Comparison of ENCODE assay signal across 9 cellular contexts in genomic region chr3:80733522-80734176, GRCh38.
DNase-seq lines count a peak whose midpoint lies in the region; ATAC-seq and TF ChIP-seq lines count a peak whose summit lies in the region.
"Had no signal": no experiment of that assay in that cellular context is flagged by ENCODE, and none has a peak within 500 bp of the region (broad histone marks: within the 10 kb centered on the region; RNA-seq: fewer than 3 reads in every experiment).

No MANE protein-coding gene starts in this region.

- no peak overlapping the region for H4K5ac ChIP-seq in IMR-90 (ENCODE audit: low read depth, low read length)

- no peak overlapping the region for H3K14ac ChIP-seq in IMR-90 (replicated peaks; ENCODE audit: low read depth, low read length)

- H3K4me3 ChIP-seq in IMR-90 (ENCODE audit: insufficient read depth, low read depth, low read length) (no peak overlapping the region), smooth muscle cell (peak overlapping the region; percentile 6), ascending aorta (no peak overlapping the region), esophagus muscularis mucosa (no peak overlapping the region)

- in situ Hi-C loops in IMR-90 (cut with MboI; ENCODE audit: low sequenced_read_pairs) = no loop called here

- TF ChIP-seq CTCF in IMR-90 (conservative IDR thresholded peaks at IDR 0.05; ENCODE audit: low read depth, low read length) (no peak), foreskin keratinocyte (conservative IDR thresholded peaks at IDR 0.05) (no peak), smooth muscle cell (IDR thresholded peaks at IDR 0.05; ENCODE audit: borderline replicate concordance, insufficient read depth, poor library complexity, severe bottlenecking) (no peak), ascending aorta (IDR thresholded peaks at IDR 0.05) (no peak), esophagus muscularis mucosa (IDR thresholded peaks at IDR 0.05) (no peak)

- H2AK5ac ChIP-seq in IMR-90 (ENCODE audit: low read depth, low read length) = no peak overlapping the region

- H3K18ac ChIP-seq in IMR-90 (ENCODE audit: low read depth, low read length) = no peak overlapping the region

- no peak overlapping the region for H3K4ac ChIP-seq in IMR-90 (ENCODE audit: low read depth, low read length)

- H3K23ac ChIP-seq in IMR-90 (ENCODE audit: low read depth, low read length) = no peak overlapping the region

- H4K8ac ChIP-seq in IMR-90 (ENCODE audit: low read depth in 2 of 2, low read length in 2 of 2) = no peak overlapping the region

- H4K91ac ChIP-seq in IMR-90 (ENCODE audit: insufficient read depth, low read depth, low read length) = no peak overlapping the region

- no peaks in the 10 kb centered on the region for H3K27me3 ChIP-seq in IMR-90 (ENCODE audit: control insufficient read depth, insufficient read depth, low read length)
- no peaks in the 10 kb centered on the region for H3K27me3 ChIP-seq in foreskin keratinocyte
- no peaks in the 10 kb centered on the region for H3K27me3 ChIP-seq in smooth muscle cell (ENCODE audit: low read depth)
- no peaks in the 10 kb centered on the region for H3K27me3 ChIP-seq in ascending aorta
- no peaks in the 10 kb centered on the region for H3K27me3 ChIP-seq in esophagus muscularis mucosa

- TF ChIP-seq POLR2A in IMR-90 (IDR thresholded peaks at IDR 0.05; ENCODE audit: low read depth, low read length) (no peak), esophagus muscularis mucosa (IDR thresholded peaks at IDR 0.05; ENCODE audit: low read depth) (no peak)

- dilution Hi-C loops in IMR-90 (cut with HindIII; ENCODE audit: low sequenced_read_pairs, unreplicated experiment) = no loop called here

- CTCF ChIA-PET in IMR-90 (lab: Yijun Ruan, JAX) = no interaction called here

- POLR2A ChIA-PET in IMR-90 (lab: Charles Lee; ENCODE audit: unreplicated experiment) = no interaction called here

- TF ChIP-seq RAD21 in IMR-90 (IDR thresholded peaks at IDR 0.05; ENCODE audit: low read length) = no peak

- WGBS in IMR-90 (ENCODE audit: extremely low coverage in 2 of 2, insufficient read length in 1 of 2), 2 experiments = no CpG with 5 or more reads among the region's 5 CpGs
- WGBS in smooth muscle cell (ENCODE audit: low lambda C conversion rate) = 46% methylated on average over 5 of the region's 5 CpGs
- 38% methylated on average over 5 of the region's 5 CpGs for WGBS in esophagus muscularis mucosa

- H2AFZ ChIP-seq in IMR-90 (replicated peaks; ENCODE audit: low read length, poor library complexity) (no peak overlapping the region), smooth muscle cell (ENCODE audit: low read depth) (peak overlapping the region; percentile 3)

- intact Hi-C loops in IMR-90 (cut with micrococcal nuclease) = no loop called here
- intact Hi-C loops in ascending aorta (cut with DNase I) = no loop called here
- intact Hi-C loops in esophagus muscularis mucosa (cut with DNase I) = no loop called here

- DNase-seq in IMR-90 (peak; percentile 46), UCSD-AML1 (lab: John Stamatoyannopoulos, UW; ENCODE audit: unreplicated experiment) (peak; percentile 26), foreskin keratinocyte (peak; percentile 8 to 39), smooth muscle cell (lab: John Stamatoyannopoulos, UW; ENCODE audit: unreplicated experiment) (no peak), ascending aorta (ENCODE audit: low spot score in 2 of 2) (no peak), esophagus muscularis mucosa (ENCODE audit: extremely low spot score) (no peak), AG08395 (ENCODE audit: low spot score) (no peak)
- DNase-seq: activated CD4-positive, alpha-beta T cell treated with anti-CD3 and anti-CD28 coated beads, Interleukin-2, amount 10 ng/mL, durations not matched to agents 7 days and 5 days had no signal

- H2BK120ac ChIP-seq in IMR-90 (ENCODE audit: low read depth, low read length) = no peak overlapping the region

- no peak overlapping the region for H2BK5ac ChIP-seq in IMR-90 (ENCODE audit: low read depth, low read length, poor library complexity, severe bottlenecking)

- H3K79me1 ChIP-seq in IMR-90 (ENCODE audit: low read depth in 1 of 2, low read length in 2 of 2) = no peaks in the 10 kb centered on the region

- H2BK15ac ChIP-seq in IMR-90 (ENCODE audit: low read depth, low read length) = no peak overlapping the region

- no peaks in the 10 kb centered on the region for H3K36me3 ChIP-seq in IMR-90 (ENCODE audit: control insufficient read depth, insufficient read depth, low read length)
- H3K36me3 ChIP-seq in smooth muscle cell (ENCODE audit: low read depth) = no peaks in the 10 kb centered on the region
- H3K36me3 ChIP-seq in ascending aorta = no peaks in the 10 kb centered on the region
- no peaks in the 10 kb centered on the region for H3K36me3 ChIP-seq in esophagus muscularis mucosa

- H3K4me1 ChIP-seq in IMR-90 (ENCODE audit: control insufficient read depth, insufficient read depth, low read length) (no peaks in the 10 kb centered on the region), foreskin keratinocyte (no peaks in the 10 kb centered on the region), smooth muscle cell (ENCODE audit: low read depth) (no peaks in the 10 kb centered on the region), ascending aorta (no peaks in the 10 kb centered on the region), esophagus muscularis mucosa (no peaks in the 10 kb centered on the region)

- H3K9me1 ChIP-seq in IMR-90 (ENCODE audit: insufficient read depth, low read length) = no peaks in the 10 kb centered on the region

- H3K4me2 ChIP-seq in IMR-90 (ENCODE audit: low read depth, low read length) = no peak overlapping the region
- H3K4me2 ChIP-seq in smooth muscle cell = peak overlapping the region; percentile 56

- H3K27ac ChIP-seq in IMR-90 (ENCODE audit: insufficient read depth, low read length) = no peak overlapping the region
- H3K27ac ChIP-seq in foreskin keratinocyte = no peak overlapping the region
- H3K27ac ChIP-seq in smooth muscle cell (ENCODE audit: low read depth) = peak overlapping the region; percentile 55
- no peak overlapping the region for H3K27ac ChIP-seq in ascending aorta
- H3K27ac ChIP-seq in esophagus muscularis mucosa (replicated peaks in 1 of 4) = no peak overlapping the region

- no peaks in the 10 kb centered on the region for H3K79me2 ChIP-seq in smooth muscle cell (ENCODE audit: low read depth)

- ATAC-seq in IMR-90 (ENCODE audit: low read depth) (no peak), foreskin keratinocyte (peak; percentile 62), GM19035 (IDR thresholded peaks at IDR 0.05; ENCODE audit: unreplicated experiment) (no peak)

- no peak overlapping the region for H2AK9ac ChIP-seq in IMR-90 (replicated peaks; ENCODE audit: low read depth, low read length, poor library complexity)

- H3F3A ChIP-seq in smooth muscle cell (ENCODE audit: low read depth) = no peaks in the 10 kb centered on the region

- no peak overlapping the region for H3K56ac ChIP-seq in IMR-90 (ENCODE audit: extremely low read depth, insufficient read depth, low read length)

- TF ChIP-seq EP300 in esophagus muscularis mucosa (IDR thresholded peaks at IDR 0.05) = no peak

- no TSS peak for BruUV-seq in IMR-90 (replicated peaks; lab: Mats Ljungman, UMichigan)

- H4K20me1 ChIP-seq in IMR-90 (ENCODE audit: insufficient read depth, low read length) (no peaks in the 10 kb centered on the region), smooth muscle cell (ENCODE audit: low read depth) (no peaks in the 10 kb centered on the region)

- no peak overlapping the region for H2BK20ac ChIP-seq in IMR-90 (ENCODE audit: low read depth, low read length)

- no peaks in the 10 kb centered on the region for H3K9me3 ChIP-seq in IMR-90 (ENCODE audit: control insufficient read depth, insufficient read depth, low read length)
- no peaks in the 10 kb centered on the region for H3K9me3 ChIP-seq in smooth muscle cell (replicated peaks; ENCODE audit: low read depth)
- H3K9me3 ChIP-seq in ascending aorta = no peaks in the 10 kb centered on the region
- no peaks in the 10 kb centered on the region for H3K9me3 ChIP-seq in esophagus muscularis mucosa

- H3K9ac ChIP-seq in IMR-90 (ENCODE audit: low read depth, low read length) = no peak overlapping the region
- no peak overlapping the region for H3K9ac ChIP-seq in smooth muscle cell (ENCODE audit: low read depth)

TF ChIP-seq in IMR-90, 13 proteins besides CTCF, POLR2A, EP300 and RAD21:
- TF ChIP-seq MAZ (IDR thresholded peaks at IDR 0.05; ENCODE audit: borderline replicate concordance, low read depth, low read length) (no peak), CEBPB (IDR thresholded peaks at IDR 0.05; ENCODE audit: low read depth, low read length) (no peak), SMC3 (IDR thresholded peaks at IDR 0.05; ENCODE audit: low read depth, low read length) (no peak), MXI1 (IDR thresholded peaks at IDR 0.05; ENCODE audit: borderline replicate concordance, low read depth, low read length) (no peak), RCOR1 (IDR thresholded peaks at IDR 0.05; ENCODE audit: insufficient replicate concordance, low read length) (no peak), FOS (IDR thresholded peaks at IDR 0.05; ENCODE audit: low read depth, low read length) (no peak), MAFK (IDR thresholded peaks at IDR 0.05; ENCODE audit: low read depth, low read length) (no peak), BHLHE40 (IDR thresholded peaks at IDR 0.05; ENCODE audit: low read depth, low read length) (no peak), RFX5 (IDR thresholded peaks at IDR 0.05; ENCODE audit: low read depth, low read length) (no peak), ELK1 (IDR thresholded peaks at IDR 0.05; ENCODE audit: borderline replicate concordance, low read depth, low read length) (no peak), CHD1 (IDR thresholded peaks at IDR 0.05; ENCODE audit: low read depth, low read length) (no peak), NFE2L2 (IDR thresholded peaks at IDR 0.05; ENCODE audit: low read depth, low read length) (no peak)
- TF ChIP-seq, protein P1, sequence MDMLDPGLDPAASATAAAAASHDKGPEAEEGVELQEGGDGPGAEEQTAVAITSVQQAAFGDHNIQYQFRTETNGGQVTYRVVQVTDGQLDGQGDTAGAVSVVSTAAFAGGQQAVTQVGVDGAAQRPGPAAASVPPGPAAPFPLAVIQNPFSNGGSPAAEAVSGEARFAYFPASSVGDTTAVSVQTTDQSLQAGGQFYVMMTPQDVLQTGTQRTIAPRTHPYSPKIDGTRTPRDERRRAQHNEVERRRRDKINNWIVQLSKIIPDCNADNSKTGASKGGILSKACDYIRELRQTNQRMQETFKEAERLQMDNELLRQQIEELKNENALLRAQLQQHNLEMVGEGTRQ (IDR thresholded peaks at IDR 0.05; ENCODE audit: low read depth, low read length) = no peak
TF ChIP-seq in IMR-90: peak in this region for 0.

Comparison
In these comparisons a context has a peak if more than half of its experiments do, and no peak if none do; other contexts are left out.
1. DNase-seq: peak in IMR-90 (single experiment), UCSD-AML1 (single experiment) and foreskin keratinocyte (2 of 2); none in smooth muscle cell (single experiment), ascending aorta (0 of 2), esophagus muscularis mucosa (single experiment) and AG08395 (single experiment).